In the genomic region with DNA sequence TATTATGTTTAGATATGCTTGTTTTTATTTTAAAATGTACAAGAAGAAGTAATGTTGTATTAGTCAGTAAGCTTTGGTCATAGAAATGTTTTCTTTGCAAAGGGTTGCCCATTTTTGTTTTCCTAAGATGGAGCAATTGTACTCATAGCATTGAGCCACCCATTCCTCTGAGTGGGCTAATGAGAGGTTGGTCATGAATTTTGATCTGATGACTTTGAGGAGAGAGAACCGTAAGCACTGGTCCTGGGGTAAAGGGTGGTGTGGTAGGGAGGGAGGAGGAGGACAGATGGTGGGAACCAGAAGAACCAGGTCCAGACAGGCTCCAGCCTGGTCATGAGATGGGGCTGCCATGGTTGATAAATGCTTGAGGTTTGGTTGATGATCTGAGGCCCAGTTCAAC, we compare ENCODE assay signal across 12 cellular contexts. TPM values are rescaled to one million over a fixed set of nuclear protein-coding genes. Genes with fewer than 3 reads are reported as not detected.
DNase-seq lines count a peak whose midpoint lies in the region; ATAC-seq and TF ChIP-seq lines count a peak whose summit lies in the region.
"Had no signal": no experiment of that assay in that cellular context is flagged by ENCODE, and none has a peak within 500 bp of the region (broad histone marks: within the 10 kb centered on the region; RNA-seq: fewer than 3 reads in every experiment).

No MANE protein-coding gene starts in this region.

- no peak overlapping the region for H3K4me3 ChIP-seq in DOHH2 (ENCODE audit: low read length)
- H3K4me3 ChIP-seq in OCI-LY7 (ENCODE audit: low read depth, low read length, poor library complexity, severe bottlenecking) = no peak overlapping the region
- peak overlapping the region; percentile 26 for H3K4me3 ChIP-seq in skeletal muscle satellite cell (ENCODE audit: low read length)
- H3K4me3 ChIP-seq: BLaER1, pancreas had no signal

- H3F3A ChIP-seq in DOHH2 (ENCODE audit: control insufficient read depth, insufficient read depth) = no peaks in the 10 kb centered on the region

- H3K27ac ChIP-seq in DOHH2 (ENCODE audit: low read depth, low read length) (no peak overlapping the region), OCI-LY7 (ENCODE audit: low read depth, low read length, poor library complexity, severe bottlenecking) (no peak overlapping the region), epithelial cell of prostate (peak overlapping the region; percentile 76)
- H3K27ac ChIP-seq: BLaER1 had no signal

- POLR2A ChIA-PET in OCI-LY7 (lab: Charles Lee) = interaction anchor here (0.7 to 1.0 kb wide), 2 partner anchors 117 to 279 kb away, joined by 3 to 5 read pairs; no protein-coding TSS in a partner anchor

- H3K9me2 ChIP-seq in DOHH2 (replicated peaks; ENCODE audit: control insufficient read depth, low read length) (no peaks in the 10 kb centered on the region), OCI-LY7 (ENCODE audit: insufficient read depth, low read length) (no peaks in the 10 kb centered on the region)

- ATAC-seq in HG02588 (IDR thresholded peaks at IDR 0.05; ENCODE audit: unreplicated experiment) = no peak

- H3K9me3 ChIP-seq in DOHH2 (ENCODE audit: control insufficient read depth, insufficient read depth, low read length) (no peaks in the 10 kb centered on the region), OCI-LY7 (ENCODE audit: low read length) (no peaks in the 10 kb centered on the region), skeletal muscle satellite cell (replicated peaks; ENCODE audit: low read length) (no peaks in the 10 kb centered on the region)
- H3K9me3 ChIP-seq: BLaER1, pancreas had no signal

- H2AFZ ChIP-seq in OCI-LY7 (ENCODE audit: low read length) = peak overlapping the region; percentile 68; the same call in 1 of the 2 replicates

- H3K4me2 ChIP-seq in DOHH2 (ENCODE audit: low read length) (peak overlapping the region; percentile 43), OCI-LY7 (ENCODE audit: low read length) (peak overlapping the region; percentile 15; the same call in 1 of the 2 replicates), skeletal muscle satellite cell (ENCODE audit: low read length) (peak overlapping the region; percentile 72)
- H3K4me2 ChIP-seq: BLaER1 had no signal

- DNase-seq in OCI-LY7 (ENCODE audit: low spot score) (no peak), epithelial cell of prostate (ENCODE audit: low read depth, low spot score) (no peak), amniotic stem cell (lab: John Stamatoyannopoulos, UW) (no peak), NCI-H345 (lab: John Stamatoyannopoulos, UW) (no peak)
- DNase-seq: activated CD8-positive, alpha-beta T cell treated with anti-CD3 and anti-CD28 coated beads, Interleukin-2, amount 10 ng/mL, durations not matched to agents 7 days and 5 days; stimulated activated naive CD4-positive, alpha-beta T cell treated with Interleukin-2 at 50 U/mL for 16 hours had no signal

- TF ChIP-seq CTCF in DOHH2 (IDR thresholded peaks at IDR 0.05; ENCODE audit: low read depth, low read length, poor library complexity, severe bottlenecking) (no peak), OCI-LY7 (conservative IDR thresholded peaks at IDR 0.05; ENCODE audit: low read length) (no peak)

- intact Hi-C loops in OCI-LY7 (cut with micrococcal nuclease; ENCODE audit: unreplicated experiment) = loop anchor here (5.0 kb wide), 1 partner anchor 510 kb away; no protein-coding TSS in a partner anchor

- H3K79me2 ChIP-seq in DOHH2 (ENCODE audit: control insufficient read depth, low read length) (no peaks in the 10 kb centered on the region), OCI-LY7 (ENCODE audit: insufficient read depth, low read depth, low read length) (no peaks in the 10 kb centered on the region)

- CTCF ChIA-PET in OCI-LY7 (lab: Charles Lee; ENCODE audit: unreplicated experiment) = interaction anchor here (1.3 to 1.4 kb wide), 2 partner anchors 42 to 77 kb away, joined by 3 to 6 read pairs; partner anchors contain the start of gene DPH2

- no TSS peak for BruUV-seq in OCI-LY7 (replicated peaks; lab: Mats Ljungman, UMichigan)

- no peaks in the 10 kb centered on the region for H3K36me3 ChIP-seq in DOHH2 (ENCODE audit: control insufficient read depth, low read length)
- H3K36me3 ChIP-seq in OCI-LY7 (ENCODE audit: insufficient read depth, low read length) = no peaks in the 10 kb centered on the region
- H3K36me3 ChIP-seq in skeletal muscle satellite cell (ENCODE audit: insufficient read depth, low read length) = no peaks in the 10 kb centered on the region
- H3K36me3 ChIP-seq: BLaER1, pancreas had no signal

- peak overlapping the region; percentile 63 for H3K9ac ChIP-seq in skeletal muscle satellite cell (ENCODE audit: low read depth, low read length)
- H3K9ac ChIP-seq: BLaER1 had no signal

- H3K4me1 ChIP-seq in DOHH2 (ENCODE audit: control insufficient read depth, low read length) = peaks cover 4% of the 10 kb centered on the region; the same call in 1 of the 2 replicates
- H3K4me1 ChIP-seq in OCI-LY7 (ENCODE audit: insufficient read depth, low read length, poor library complexity, severe bottlenecking) = no peaks in the 10 kb centered on the region
- H3K4me1 ChIP-seq in skeletal muscle satellite cell (ENCODE audit: control insufficient read depth, insufficient read depth, low read length) = peaks cover 55% of the 10 kb centered on the region
- H3K4me1 ChIP-seq: pancreas had no signal

- H3K27me3 ChIP-seq in DOHH2 (ENCODE audit: control insufficient read depth, low read length) (peaks cover 15% of the 10 kb centered on the region; the same call in 1 of the 2 replicates), skeletal muscle satellite cell (ENCODE audit: control insufficient read depth, insufficient read depth, low read length) (no peaks in the 10 kb centered on the region)
- H3K27me3 ChIP-seq: BLaER1, pancreas had no signal

- H4K20me1 ChIP-seq in DOHH2 (ENCODE audit: control insufficient read depth, insufficient read depth, low read depth, low read length) (no peaks in the 10 kb centered on the region), OCI-LY7 (ENCODE audit: insufficient read depth, low read length) (no peaks in the 10 kb centered on the region)
- H4K20me1 ChIP-seq: BLaER1 had no signal

RNA-seq across cellular contexts. Expression of gene SLC6A9, which starts 15.9 kb away (rescaled TPM):
- total RNA-seq in OCI-LY7 (2014; rRNA removed; shearing (Covaris generic)) = 7.0 and 8.2 TPM in 2 replicates
- 21.8 and 22.4 TPM in 2 replicates for total RNA-seq in OCI-LY7 (2022)
- total RNA-seq in skeletal muscle satellite cell (2012; rRNA removed) = 1.8 and 3.1 TPM in 2 replicates
- total RNA-seq: dermis blood vessel endothelial cell had no signal

RNA-seq across cellular contexts. Expression of gene CCDC24, which starts 55.7 kb away (rescaled TPM):
- total RNA-seq in OCI-LY7 (2014; rRNA removed; shearing (Covaris generic)) = 1.9 and 8.9 TPM in 2 replicates
- total RNA-seq in OCI-LY7 (2022) = 4.6 and 9.2 TPM in 2 replicates
- total RNA-seq in skeletal muscle satellite cell (2012; rRNA removed) = 2.3 and 5.0 TPM in 2 replicates

Comparison
In these comparisons a context has a peak if more than half of its experiments do, and no peak if none do; other contexts are left out.
1. H3K4me2 ChIP-seq: peak in every context shown above with its lines; median percentile 72 in skeletal muscle satellite cell; 43 in DOHH2; 15 in OCI-LY7.